In genomic region chr14:32077081-32078029, GRCh38 we compare ENCODE assay signal across 8 cellular contexts. TPM values are rescaled to one million over a fixed set of nuclear protein-coding genes. Genes with fewer than 3 reads are reported as not detected.
DNase-seq lines count a peak whose midpoint lies in the region; ATAC-seq and TF ChIP-seq lines count a peak whose summit lies in the region.

Gene ARHGAP5, plus strand, starts transcription at chr14:32077304. Its CDS starts 13,366 bp downstream, at chr14:32090670.

- H3K4me1 Mint-ChIP-seq in activated naive CD4-positive, alpha-beta T cell treated with anti-CD3 and anti-CD28 coated beads, Interleukin-2, amount 10 ng/mL, durations not matched to agents 7 days and 5 days = peaks cover 30% of the 10 kb centered on the region

- H3K36me3 ChIP-seq in BJ (ENCODE audit: control insufficient read depth, insufficient read depth, low read length) (no peaks in the 10 kb centered on the region; the same call in 1 of the 2 replicates), ovary (no peaks in the 10 kb centered on the region), vagina (no peaks in the 10 kb centered on the region)

- H3K9me3 ChIP-seq in ovary = no peaks in the 10 kb centered on the region
- H3K9me3 ChIP-seq in vagina = no peaks in the 10 kb centered on the region

- TF ChIP-seq CTCF in BJ (IDR thresholded peaks at IDR 0.05; ENCODE audit: insufficient read depth, low read depth, low read length) (peak; percentile 12; the same call in 1 of the 2 replicates), ovary (IDR thresholded peaks at IDR 0.05) (peak in 1 of 3 donors; percentile 24), vagina (IDR thresholded peaks at IDR 0.05) (no peak)

- ATAC-seq in GM19324 (IDR thresholded peaks at IDR 0.05; ENCODE audit: low FRiP score, unreplicated experiment) (peak; percentile 43), HG03457 (IDR thresholded peaks at IDR 0.05; ENCODE audit: unreplicated experiment) (peak; percentile 17), Right ventricle myocardium inferior (peak; percentile 49)

- intact Hi-C loops in Right ventricle myocardium inferior (cut with DNase I) (loop anchor here (2.0 to 10.0 kb wide), 7 partner anchors 50 to 620 kb away; partner anchors contain the start of genes DTD2 and NUBPL), ovary (cut with DNase I) (loop anchor here in 3 of 4 donors (2.0 to 10.0 kb wide), 4 partner anchors 125 to 857 kb away; partner anchors contain the start of genes RNU6-7 (in 3 of the 3), RNU6-8 (in 3 of the 3) and NPAS3 (in 1 of the 3)), vagina (cut with DNase I) (loop anchor here (2.0 to 10.0 kb wide), 3 partner anchors 81 to 125 kb away; partner anchors contain the start of genes RNU6-7 and RNU6-8)

- 0 to 1% (median 0%) methylated on average over 85 to 98 of the region's 98 CpGs for WGBS in ovary, 3 donors

- POLR2A ChIA-PET in BJ (lab: Charles Lee) = interaction anchor here (0.6 to 1.3 kb wide), 5 partner anchors 52 to 572 kb away, joined by 3 to 20 read pairs (median 4); no protein-coding TSS in a partner anchor

- peak within 1 kb of the TSS; percentile 87 for H3K4me3 Mint-ChIP-seq in activated naive CD4-positive, alpha-beta T cell treated with anti-CD3 and anti-CD28 coated beads, Interleukin-2, amount 10 ng/mL, durations not matched to agents 7 days and 5 days

- peak within 1 kb of the TSS; percentile 94 for H3K27ac Mint-ChIP-seq in activated naive CD4-positive, alpha-beta T cell treated with anti-CD3 and anti-CD28 coated beads, Interleukin-2, amount 10 ng/mL, durations not matched to agents 7 days and 5 days

- H3K4me1 ChIP-seq in ovary (ENCODE audit: insufficient read depth) (no peaks in the 10 kb centered on the region), vagina (peaks cover 60% of the 10 kb centered on the region)

- H3K27me3 ChIP-seq in BJ (ENCODE audit: control insufficient read depth, insufficient read depth, low read length) = no peaks in the 10 kb centered on the region
- no peaks in the 10 kb centered on the region for H3K27me3 ChIP-seq in ovary
- H3K27me3 ChIP-seq in vagina = no peaks in the 10 kb centered on the region

- peak; percentile 30; the same call in 1 of the 2 replicates for TF ChIP-seq POLR2A in Raji (IDR thresholded peaks at IDR 0.05; ENCODE audit: insufficient read depth, low read depth, low read length)
- no peak for TF ChIP-seq POLR2A in ovary (IDR thresholded peaks at IDR 0.05)
- no peak for TF ChIP-seq POLR2A in vagina (IDR thresholded peaks at IDR 0.05)

- H3K4me3 ChIP-seq in BJ (ENCODE audit: low read depth, low read length) = peak within 1 kb of the TSS; percentile 99
- H3K4me3 ChIP-seq in ovary = peak within 1 kb of the TSS; percentile 95
- H3K4me3 ChIP-seq in vagina = peak within 1 kb of the TSS; percentile 94 to 95

- no peak for TF ChIP-seq EP300 in ovary (IDR thresholded peaks at IDR 0.05)

- H3K27ac ChIP-seq in ovary = peak within 1 kb of the TSS; percentile 95 to 99
- peak within 1 kb of the TSS; percentile 100 for H3K27ac ChIP-seq in vagina

- peaks cover 6% of the 10 kb centered on the region for H3K36me3 Mint-ChIP-seq in activated naive CD4-positive, alpha-beta T cell treated with anti-CD3 and anti-CD28 coated beads, Interleukin-2, amount 10 ng/mL, durations not matched to agents 7 days and 5 days

- no peak for DNase-seq in BJ (ENCODE audit: low read depth)
- DNase-seq in activated naive CD4-positive, alpha-beta T cell treated with anti-CD3 and anti-CD28 coated beads, Interleukin-2, amount 10 ng/mL, durations not matched to agents 7 days and 5 days = peak; percentile 66
- peak; percentile 87 for DNase-seq in Right ventricle myocardium inferior (ENCODE audit: missing footprints)
- DNase-seq in ovary = peak in 4 of 5 donors; percentile 49 to 77 (median 66)
- DNase-seq in vagina (ENCODE audit: extremely low spot score in 2 of 2) = peak in 1 of 2 donors; percentile 90

- H3K27me3 Mint-ChIP-seq in activated naive CD4-positive, alpha-beta T cell treated with anti-CD3 and anti-CD28 coated beads, Interleukin-2, amount 10 ng/mL, durations not matched to agents 7 days and 5 days = peaks cover 16% of the 10 kb centered on the region

- CTCF ChIA-PET in BJ (lab: Yijun Ruan, JAX) = interaction anchor here (0.5 to 2.3 kb wide), 8 partner anchors 167 to 483 kb away, joined by 3 to 7 read pairs (median 4); no protein-coding TSS in a partner anchor
- CTCF ChIA-PET in activated naive CD4-positive, alpha-beta T cell treated with anti-CD3 and anti-CD28 coated beads, Interleukin-2, amount 10 ng/mL, durations not matched to agents 7 days and 5 days (lab: Charles Lee) = interaction anchor here (0.8 kb wide), 1 partner anchor 139 kb away, joined by 3 read pairs; no protein-coding TSS in a partner anchor

- H3K9me3 Mint-ChIP-seq in activated naive CD4-positive, alpha-beta T cell treated with anti-CD3 and anti-CD28 coated beads, Interleukin-2, amount 10 ng/mL, durations not matched to agents 7 days and 5 days = no peaks in the 10 kb centered on the region

RNA-seq across cellular contexts. Expression of gene ARHGAP5, which starts in this region (rescaled TPM):
- 17.4 and 43.1 TPM in 2 replicates for polyA plus RNA-seq in BJ (2011; rRNA removed)
- polyA minus RNA-seq in BJ (2011; rRNA and poly(A)+ RNA removed) = 27.9 and 35.2 TPM in 2 replicates
- 210 TPM for total RNA-seq in Right ventricle myocardium inferior
- total RNA-seq in ovary = 100 to 1,000 TPM in 5 of 7 donors, 10 to 100 TPM in 2; 78.7 to 206 (median 148) TPM
- 10 to 100 TPM; 20.6 to 37.6 TPM for polyA plus RNA-seq in ovary
- total RNA-seq in vagina = 90.6 TPM
